Comparison of ENCODE assay signal across 8 cellular contexts in the genomic region with DNA sequence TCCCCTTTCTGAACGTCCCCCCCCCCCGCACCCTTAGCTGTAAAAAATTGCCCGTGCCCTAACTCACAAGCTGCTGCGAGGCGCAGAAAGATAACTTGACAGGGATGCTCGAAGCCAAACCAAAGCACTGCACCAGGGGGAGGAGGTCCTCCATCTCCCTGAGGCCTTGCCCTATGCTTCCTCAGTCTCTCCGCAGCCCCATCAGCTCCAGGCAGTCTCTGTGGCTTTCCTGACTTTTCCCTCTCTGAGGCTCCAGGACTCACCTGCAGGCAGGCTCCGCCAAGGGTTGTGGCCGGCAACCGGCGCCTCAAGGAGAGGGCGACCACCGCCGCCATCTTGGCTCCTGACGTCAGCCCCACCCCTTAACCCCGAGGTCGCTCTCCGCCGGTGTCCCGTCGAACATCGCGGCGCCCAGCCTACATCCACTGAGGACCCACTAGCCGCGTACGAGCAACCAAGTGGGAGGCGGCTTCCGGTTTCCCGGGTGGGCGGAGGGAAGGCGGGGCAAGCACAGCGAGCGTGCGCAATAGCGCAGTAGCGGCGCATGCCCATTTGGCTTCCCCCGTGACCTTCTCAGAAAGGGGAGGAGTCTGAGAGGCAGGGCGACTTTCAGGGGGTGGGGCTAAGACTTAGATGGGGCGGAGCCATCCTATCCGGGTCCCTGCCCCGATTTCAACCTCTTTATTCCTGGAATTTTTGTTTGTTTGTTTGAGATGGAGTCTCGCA. TPM values are rescaled to one million over a fixed set of nuclear protein-coding genes. Genes with fewer than 3 reads are reported as not detected.
DNase-seq lines count a peak whose midpoint lies in the region; ATAC-seq and TF ChIP-seq lines count a peak whose summit lies in the region.

A gene (minus strand): TSS at position 348 of the 726 bp plus-strand sequence. CDS start 13 bp downstream, at position 335.

- no peak within 1 kb of the TSS for H3K27ac ChIP-seq in SU-DHL-6 (ENCODE audit: low read depth, low read length)
- peak within 1 kb of the TSS; percentile 90 for H3K27ac ChIP-seq in osteoblast (ENCODE audit: low read depth, low read length)
- peak within 1 kb of the TSS; percentile 77 to 79 for H3K27ac ChIP-seq in thoracic aorta

- peak within 1 kb of the TSS; percentile 96 for H3K27ac Mint-ChIP-seq in activated naive CD8-positive, alpha-beta T cell treated with anti-CD3 and anti-CD28 coated beads, Interleukin-2, amount 10 ng/mL, durations not matched to agents 7 days and 5 days
- peak within 1 kb of the TSS; percentile 83 for H3K27ac Mint-ChIP-seq in glutamatergic neuron (ENCODE audit: unreplicated experiment)

- POLR2A ChIA-PET in activated naive CD8-positive, alpha-beta T cell treated with anti-CD3 and anti-CD28 coated beads, Interleukin-2, amount 10 ng/mL, durations not matched to agents 7 days and 5 days (lab: Charles Lee), result interaction anchor here (0.6 to 0.7 kb wide), 2 partner anchors 9 to 851 kb away, joined by 3 read pairs; no protein-coding TSS in a partner anchor

- peak; percentile 97 for ATAC-seq in HG02678 (IDR thresholded peaks at IDR 0.05; ENCODE audit: unreplicated experiment)
- peak; percentile 99 for ATAC-seq in activated naive CD8-positive, alpha-beta T cell treated with anti-CD3 and anti-CD28 coated beads, Interleukin-2, amount 10 ng/mL, durations not matched to agents 7 days and 5 days (ENCODE audit: low read depth)
- peak; percentile 98 for ATAC-seq in thoracic aorta (ENCODE audit: insufficient number of reproducible peaks, low FRiP score, low read depth)

- peak within 1 kb of the TSS; percentile 97 for H3K4me3 Mint-ChIP-seq in activated naive CD8-positive, alpha-beta T cell treated with anti-CD3 and anti-CD28 coated beads, Interleukin-2, amount 10 ng/mL, durations not matched to agents 7 days and 5 days
- peak within 1 kb of the TSS; percentile 90 for H3K4me3 Mint-ChIP-seq in glutamatergic neuron (ENCODE audit: unreplicated experiment)

- H3K4me1 ChIP-seq in osteoblast (ENCODE audit: insufficient read depth, low read length), result peaks cover 14% of the 10 kb centered on the region
- peaks cover 17 to 21% of the 10 kb centered on the region in 2 donors for H3K4me1 ChIP-seq in thoracic aorta (ENCODE audit: control insufficient read depth in 1 of 2, low read depth in 2 of 2)

- peak within 1 kb of the TSS; percentile 82 for H3K4me3 ChIP-seq in SU-DHL-6 (ENCODE audit: insufficient read depth, low read length, poor library complexity, severe bottlenecking)
- H3K4me3 ChIP-seq in osteoblast (ENCODE audit: insufficient read depth, low read length), result peak within 1 kb of the TSS; percentile 99
- peak within 1 kb of the TSS; percentile 82 for H3K4me3 ChIP-seq in thoracic aorta

- peaks cover 16% of the 10 kb centered on the region for H3K4me1 Mint-ChIP-seq in activated naive CD8-positive, alpha-beta T cell treated with anti-CD3 and anti-CD28 coated beads, Interleukin-2, amount 10 ng/mL, durations not matched to agents 7 days and 5 days
- no peaks in the 10 kb centered on the region for H3K4me1 Mint-ChIP-seq in glutamatergic neuron (ENCODE audit: low read depth, unreplicated experiment)

- H3K4me2 ChIP-seq in SU-DHL-6 (ENCODE audit: low read depth, low read length, poor library complexity, severe bottlenecking) (peak within 1 kb of the TSS; percentile 81), osteoblast (ENCODE audit: insufficient read depth, low read length) (peak within 1 kb of the TSS; percentile 99)

- H3K27me3 Mint-ChIP-seq in activated naive CD8-positive, alpha-beta T cell treated with anti-CD3 and anti-CD28 coated beads, Interleukin-2, amount 10 ng/mL, durations not matched to agents 7 days and 5 days, result peaks cover 9% of the 10 kb centered on the region
- H3K27me3 Mint-ChIP-seq in glutamatergic neuron (ENCODE audit: unreplicated experiment), result peaks cover 4% of the 10 kb centered on the region

- TF ChIP-seq CTCF in SU-DHL-6 (IDR thresholded peaks at IDR 0.05; ENCODE audit: insufficient read depth, low read length, poor library complexity, severe bottlenecking) (no peak), glutamatergic neuron (IDR thresholded peaks at IDR 0.05; ENCODE audit: partially characterized antibody, unreplicated experiment) (no peak), osteoblast (IDR thresholded peaks at IDR 0.05; ENCODE audit: extremely low read depth, low read depth, low read length) (no peak), thoracic aorta (IDR thresholded peaks at IDR 0.05) (no peak)

- peak within 1 kb of the TSS; percentile 73 for H3K9ac ChIP-seq in SU-DHL-6 (ENCODE audit: low read length)

- H3F3A ChIP-seq in SU-DHL-6 (ENCODE audit: insufficient read depth), result no peaks in the 10 kb centered on the region

- H3K36me3 ChIP-seq in SU-DHL-6 (ENCODE audit: low read length) (no peaks in the 10 kb centered on the region), osteoblast (ENCODE audit: insufficient read depth, low read length) (peaks cover 20% of the 10 kb centered on the region), thoracic aorta (peaks cover 7% of the 10 kb centered on the region)

- H3K9me3 ChIP-seq in SU-DHL-6 (ENCODE audit: insufficient read depth, low read length) (no peaks in the 10 kb centered on the region), osteoblast (ENCODE audit: low read depth, low read length) (no peaks in the 10 kb centered on the region), thoracic aorta (no peaks in the 10 kb centered on the region)

- H3K79me2 ChIP-seq in SU-DHL-6 (ENCODE audit: insufficient read depth, low read length), result peaks cover 30% of the 10 kb centered on the region
- H3K79me2 ChIP-seq in osteoblast (ENCODE audit: insufficient read depth, low read length), result peaks cover 48% of the 10 kb centered on the region

- H2AFZ ChIP-seq in SU-DHL-6 (ENCODE audit: low read depth, low read length, severe bottlenecking) (peak within 1 kb of the TSS; percentile 88), osteoblast (ENCODE audit: low read length) (peak within 1 kb of the TSS; percentile 94)

- H4K20me1 ChIP-seq in SU-DHL-6 (ENCODE audit: low read depth, low read length) (no peaks in the 10 kb centered on the region), osteoblast (ENCODE audit: insufficient read depth, low read length) (peaks cover 14% of the 10 kb centered on the region)

- peak; percentile 78 for TF ChIP-seq POLR2A in GM10847 (IDR thresholded peaks at IDR 0.05; ENCODE audit: extremely low read depth, insufficient read length)

- no peaks in the 10 kb centered on the region for H3K9me3 Mint-ChIP-seq in activated naive CD8-positive, alpha-beta T cell treated with anti-CD3 and anti-CD28 coated beads, Interleukin-2, amount 10 ng/mL, durations not matched to agents 7 days and 5 days
- no peaks in the 10 kb centered on the region for H3K9me3 Mint-ChIP-seq in glutamatergic neuron (ENCODE audit: unreplicated experiment)

- DNase-seq in NCI-H128 (lab: John Stamatoyannopoulos, UW; ENCODE audit: unreplicated experiment) (peak; percentile 99), glutamatergic neuron (peak; percentile 99), osteoblast (ENCODE audit: insufficient read length, low spot score, missing footprints) (peak; percentile 97), thoracic aorta (ENCODE audit: low spot score) (peak; percentile 94)
- DNase-seq in activated naive CD8-positive, alpha-beta T cell treated with anti-CD3 and anti-CD28 coated beads, Interleukin-2, amount 10 ng/mL, durations not matched to agents 7 days and 5 days, result peak; percentile 99

- no peaks in the 10 kb centered on the region for H3K9me2 ChIP-seq in SU-DHL-6 (replicated peaks; ENCODE audit: insufficient read depth, low read length)

- H3K36me3 Mint-ChIP-seq in activated naive CD8-positive, alpha-beta T cell treated with anti-CD3 and anti-CD28 coated beads, Interleukin-2, amount 10 ng/mL, durations not matched to agents 7 days and 5 days, result no peaks in the 10 kb centered on the region
- H3K36me3 Mint-ChIP-seq in glutamatergic neuron (ENCODE audit: unreplicated experiment), result no peaks in the 10 kb centered on the region

- H3K27me3 ChIP-seq in SU-DHL-6 (ENCODE audit: low read length), result no peaks in the 10 kb centered on the region
- peaks cover 2% of the 10 kb centered on the region for H3K27me3 ChIP-seq in osteoblast (ENCODE audit: insufficient read depth, low read length)
- no peaks in the 10 kb centered on the region for H3K27me3 ChIP-seq in thoracic aorta (replicated peaks; ENCODE audit: insufficient read depth)

RNA-seq across cellular contexts. Expression of the gene that starts here (rescaled TPM):
- total RNA-seq in activated naive CD8-positive, alpha-beta T cell treated with anti-CD3 and anti-CD28 coated beads, Interleukin-2, amount 10 ng/mL, durations not matched to agents 7 days and 5 days, result 10 to 100 TPM; 72.4 to 74.7 TPM
- total RNA-seq in glutamatergic neuron (ENCODE audit: unreplicated experiment), result 58.9 TPM
- total RNA-seq in osteoblast, result 87.6 and 87.8 TPM in 2 replicates
- 10 to 100 TPM; 81.5 to 98.9 TPM for total RNA-seq in thoracic aorta
